ENCODE assay signal across 16 cellular contexts in genomic region chr1:159179906-159180305, GRCh38. TPM values are rescaled to one million over a fixed set of nuclear protein-coding genes. Genes with fewer than 3 reads are reported as not detected.
A peak's percentile ranks its signal among the peaks of the same experiment; 100 is the strongest.
DNase-seq lines count a peak whose midpoint lies in the region; ATAC-seq and TF ChIP-seq lines count a peak whose summit lies in the region.
"Had no signal": no experiment of that assay in that cellular context is flagged by ENCODE, and none has a peak within 500 bp of the region (broad histone marks: within the 10 kb centered on the region; RNA-seq: fewer than 3 reads in every experiment).

No MANE protein-coding gene starts in this region.

- H3K4me1 Mint-ChIP-seq in brain (peaks cover 50% of the 10 kb centered on the region), HFFc6 (ENCODE audit: low read depth) (no peaks in the 10 kb centered on the region)

- no peak for TF ChIP-seq EP300 in esophagus muscularis mucosa (IDR thresholded peaks at IDR 0.05)

- H3K4me1 ChIP-seq in esophagus muscularis mucosa (no peaks in the 10 kb centered on the region), aorta (ENCODE audit: control insufficient read depth in 1 of 2, insufficient read depth in 2 of 2, low read length in 2 of 2) (no peaks in the 10 kb centered on the region), left lung (no peaks in the 10 kb centered on the region)
- H3K4me1 ChIP-seq: Caco-2 had no signal

- H3K9me3 Mint-ChIP-seq in brain (peaks cover 0 to 3% (median 0%) of the 10 kb centered on the region in 5 experiments), HFFc6 (no peaks in the 10 kb centered on the region)
- H3K9me3 Mint-ChIP-seq: H9 had no signal

- TF ChIP-seq CTCF in brain (conservative IDR thresholded peaks at IDR 0.05) (no peak), esophagus muscularis mucosa (IDR thresholded peaks at IDR 0.05) (no peak), HFFc6 (IDR thresholded peaks at IDR 0.05) (no peak), left lung (IDR thresholded peaks at IDR 0.05) (no peak)

- H3K27ac ChIP-seq in esophagus muscularis mucosa (replicated peaks in 1 of 4) (no peak overlapping the region), aorta (ENCODE audit: low read depth in 1 of 2, low read length in 2 of 2) (no peak overlapping the region), left lung (no peak overlapping the region)
- H3K27ac ChIP-seq: C4-2B had no signal

- H3K36me3 Mint-ChIP-seq in brain = peaks cover 7% of the 10 kb centered on the region
- H3K36me3 Mint-ChIP-seq in HFFc6 (ENCODE audit: low read depth) = no peaks in the 10 kb centered on the region

- H3K27me3 ChIP-seq in esophagus muscularis mucosa (peaks cover 0 to 19% (median 0%) of the 10 kb centered on the region in 4 donors), aorta (ENCODE audit: control insufficient read depth in 1 of 2, insufficient read depth in 2 of 2, low read length in 1 of 2) (no peaks in the 10 kb centered on the region), left lung (peaks cover 0 to 30% of the 10 kb centered on the region in 2 donors)

- intact Hi-C loops in esophagus muscularis mucosa (cut with DNase I) (no loop called here), aorta (cut with DNase I) (no loop called here), left lung (cut with DNase I) (no loop called here)

- in situ Hi-C loops in G401 (cut with HindIII; ENCODE audit: low sequenced_read_pairs) = no loop called here

- DNase-seq in G401 (ENCODE audit: low spot score) = peak; percentile 94
- DNase-seq in NCI-H446 (lab: John Stamatoyannopoulos, UW) = peak; percentile 71 to 83
- DNase-seq in esophagus muscularis mucosa (ENCODE audit: extremely low spot score) = peak; percentile 45
- DNase-seq in HFFc6 = no peak
- no peak for DNase-seq in aorta
- no peak for DNase-seq in left lung
- DNase-seq: AML-193; Caco-2; CD4-positive, alpha-beta T cell; DMS79 treated with DMSO at 0.1 percent for 48 hours; H9 had no signal

- H3K27ac Mint-ChIP-seq in brain (peak overlapping the region in 4 of 5 experiments; percentile 31 to 87 (median 50)), HFFc6 (no peak overlapping the region)
- H3K27ac Mint-ChIP-seq: CD4-positive, alpha-beta T cell; H9 had no signal

- ATAC-seq in aorta (ENCODE audit: low FRiP score) = no peak
- no peak for ATAC-seq in left lung
- ATAC-seq: GM12878 had no signal

- H3K4me3 Mint-ChIP-seq in brain (peak overlapping the region in 2 of 5 experiments; percentile 4), HFFc6 (no peak overlapping the region)
- H3K4me3 Mint-ChIP-seq: CD4-positive, alpha-beta T cell; H9 had no signal

- H3K9me3 ChIP-seq in esophagus muscularis mucosa (no peaks in the 10 kb centered on the region), aorta (ENCODE audit: control insufficient read depth, low read length) (peaks cover 2% of the 10 kb centered on the region), left lung (no peaks in the 10 kb centered on the region)
- H3K9me3 ChIP-seq: Caco-2 had no signal

- no peaks in the 10 kb centered on the region for H3K36me3 ChIP-seq in esophagus muscularis mucosa
- no peaks in the 10 kb centered on the region for H3K36me3 ChIP-seq in aorta (ENCODE audit: control insufficient read depth in 1 of 2, insufficient read depth in 2 of 2, low read length in 1 of 2)
- no peaks in the 10 kb centered on the region for H3K36me3 ChIP-seq in left lung

- H3K4me3 ChIP-seq in esophagus muscularis mucosa (no peak overlapping the region), aorta (ENCODE audit: low read length in 2 of 2) (no peak overlapping the region), left lung (no peak overlapping the region)
- H3K4me3 ChIP-seq: GM12878 had no signal

- H3K27me3 Mint-ChIP-seq in brain (peaks cover 4% of the 10 kb centered on the region), HFFc6 (ENCODE audit: insufficient read depth) (peaks cover 19% of the 10 kb centered on the region)

- no peak for TF ChIP-seq POLR2A in esophagus muscularis mucosa (IDR thresholded peaks at IDR 0.05; ENCODE audit: low read depth)

RNA-seq across cellular contexts. Expression of gene CADM3, which starts 8.5 kb away (rescaled TPM):
- total RNA-seq in G401 (2014; rRNA removed; shearing (Covaris generic)) = not detected in 2 replicates
- 86.2 TPM for polyA plus RNA-seq in brain (ENCODE audit: insufficient read depth, low read depth, low replicate concordance)
- total RNA-seq in esophagus muscularis mucosa = 10 to 100 TPM; 10.8 to 24.7 (median 20.4) TPM
- under 1 TPM in 4 of 6 experiments, not detected in 2; 0.06 to 0.24 (median 0.17) TPM for total RNA-seq in HFFc6 (2021; fragmentation: NEBNext Ultra II Directional; extraction: Animal tissue kit (Norgen Biotek cat#: 25700))
- 10 to 100 TPM; 10.9 to 41.2 TPM for total RNA-seq in aorta
- under 1 TPM in 1 of 2 donors, not detected in 1; 0.75 TPM for polyA plus RNA-seq in aorta
- total RNA-seq in left lung = 1 to 10 TPM; 3.4 to 6.2 TPM
- total RNA-seq: Caco-2; CD4-positive, alpha-beta T cell; GM12878; HT-29 had no signal

RNA-seq across cellular contexts. Expression of gene ACKR1, which starts 24.8 kb away (rescaled TPM):
- total RNA-seq in G401 (2014; rRNA removed; shearing (Covaris generic)) = not detected in 2 replicates
- polyA plus RNA-seq in brain (ENCODE audit: insufficient read depth, low read depth, low replicate concordance) (10.7 TPM), aorta (1 to 10 TPM; 1.4 TPM)
- total RNA-seq in esophagus muscularis mucosa (100 to 1,000 TPM in 2 of 4 donors, 10 to 100 TPM in 2; 31.1 to 315 (median 128) TPM), aorta (100 to 1,000 TPM; 153 to 226 TPM), left lung (10 to 100 TPM; 16.8 to 65.3 TPM)
- total RNA-seq in HFFc6 (2021; fragmentation: NEBNext Ultra II Directional; extraction: Animal tissue kit (Norgen Biotek cat#: 25700)) = not detected
- total RNA-seq: Caco-2; CD4-positive, alpha-beta T cell; HT-29 had no signal
- polyA plus RNA-seq: BJ had no signal

Comparison
In these comparisons a context has a peak if more than half of its experiments do, and no peak if none do; other contexts are left out.
1. DNase-seq: peak in G401 (single experiment), NCI-H446 (2 of 2) and esophagus muscularis mucosa (single experiment); none in HFFc6 (single experiment), aorta (0 of 2) and left lung (0 of 2).
2. RNA of gene ACKR1, which starts 24.8 kb away (total RNA-seq): 153 to 226 TPM in aorta, 31.1 to 315 TPM in esophagus muscularis mucosa and 16.8 to 65.3 TPM in left lung; not detected in G401 and not detected in HFFc6; every median in the first group is over 10 times any median in the second.